8 cellular contexts compared by ENCODE assay signal in the genomic region with DNA sequence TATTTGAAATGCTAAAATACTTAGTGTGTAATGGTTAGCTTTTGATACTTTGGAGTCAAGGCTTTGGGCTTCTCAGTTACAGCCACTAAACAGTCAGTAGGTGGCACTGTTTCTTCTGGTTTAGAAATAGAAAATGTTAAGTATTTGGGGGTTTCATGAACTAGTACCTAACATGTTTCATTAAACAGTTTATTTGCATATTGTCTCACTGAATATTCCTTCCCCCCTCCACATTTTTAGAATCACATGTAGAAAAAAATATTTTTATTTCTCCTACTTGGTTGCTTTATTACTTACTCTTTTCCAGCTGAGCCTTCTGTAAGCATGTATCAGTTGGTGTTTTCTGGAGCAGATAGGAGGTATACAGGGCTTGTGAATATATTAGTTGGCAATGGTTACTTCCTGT. TPM values are rescaled to one million over a fixed set of nuclear protein-coding genes. Genes with fewer than 3 reads are reported as not detected.
DNase-seq lines count a peak whose midpoint lies in the region; ATAC-seq and TF ChIP-seq lines count a peak whose summit lies in the region.

No MANE protein-coding gene starts in this region.

- no peak overlapping the region for H3K14ac ChIP-seq in neuronal stem cell (ENCODE audit: low read length)

- no peak overlapping the region for H3K9ac ChIP-seq in neuronal stem cell (ENCODE audit: low read depth, low read length, poor library complexity)

- TF ChIP-seq CTCF in Peyer's patch (IDR thresholded peaks at IDR 0.05) (peak in 5 of 6 experiments; percentile 50 to 69 (median 67)), esophagus muscularis mucosa (IDR thresholded peaks at IDR 0.05) (peak; percentile 32 to 73 (median 61))

- H2AFZ ChIP-seq in neuronal stem cell (ENCODE audit: low read length): no peak overlapping the region

- H3K4me2 ChIP-seq in neuronal stem cell (ENCODE audit: insufficient read depth, low read length, poor library complexity, severe bottlenecking): no peak overlapping the region

- intact Hi-C loops in esophagus muscularis mucosa (cut with DNase I): no loop called here

- H3K9me3 ChIP-seq in Peyer's patch: no peaks in the 10 kb centered on the region
- no peaks in the 10 kb centered on the region for H3K9me3 ChIP-seq in esophagus muscularis mucosa
- H3K9me3 ChIP-seq in neuronal stem cell (replicated peaks in 1 of 2; ENCODE audit: control insufficient read depth in 2 of 2, insufficient read depth in 1 of 2, low read depth in 1 of 2, low read length in 2 of 2): no peaks in the 10 kb centered on the region

- no peak overlapping the region for H3K4ac ChIP-seq in neuronal stem cell (ENCODE audit: low read length)

- no peaks in the 10 kb centered on the region for H3K4me1 ChIP-seq in Peyer's patch
- peaks cover 0 to under 1% (median 0%) of the 10 kb centered on the region in 4 donors for H3K4me1 ChIP-seq in esophagus muscularis mucosa
- no peaks in the 10 kb centered on the region for H3K4me1 ChIP-seq in neuronal stem cell (ENCODE audit: control insufficient read depth in 2 of 2, insufficient read depth in 1 of 2, low read depth in 1 of 2, low read length in 2 of 2)

- H3K27ac ChIP-seq in Peyer's patch: no peak overlapping the region
- H3K27ac ChIP-seq in esophagus muscularis mucosa (replicated peaks in 1 of 4): no peak overlapping the region
- H3K27ac ChIP-seq in neuronal stem cell (replicated peaks; ENCODE audit: low read length): no peak overlapping the region

- H3K27me3 ChIP-seq in Peyer's patch: no peaks in the 10 kb centered on the region
- no peaks in the 10 kb centered on the region for H3K27me3 ChIP-seq in esophagus muscularis mucosa
- H3K27me3 ChIP-seq in neuronal stem cell (ENCODE audit: control insufficient read depth in 3 of 3, insufficient read depth in 3 of 3, low read depth in 1 of 3, low read length in 3 of 3): no peaks in the 10 kb centered on the region

- H3K18ac ChIP-seq in neuronal stem cell (ENCODE audit: low read length): no peak overlapping the region

- no peak overlapping the region for H4K8ac ChIP-seq in neuronal stem cell (ENCODE audit: low read depth, low read length)

- no peak overlapping the region for H2BK12ac ChIP-seq in neuronal stem cell (ENCODE audit: low read length)

- no peak overlapping the region for H2BK120ac ChIP-seq in neuronal stem cell (ENCODE audit: low read depth, low read length)

- DNase-seq in NCI-H82 (lab: John Stamatoyannopoulos, UW) (peak; percentile 52), NCI-H82 treated with DMSO at 0.1 percent for 48 hours (lab: John Stamatoyannopoulos, UW; ENCODE audit: unreplicated experiment) (no peak), Peyer's patch (no peak), esophagus muscularis mucosa (ENCODE audit: extremely low spot score) (no peak), neuronal stem cell (ENCODE audit: low spot score) (peak; percentile 21), islet precursor cell (no peak)

- ATAC-seq in GM21381 (IDR thresholded peaks at IDR 0.05; ENCODE audit: unreplicated experiment) (peak; percentile 81), HG03520 (IDR thresholded peaks at IDR 0.05; ENCODE audit: unreplicated experiment) (peak; percentile 91)

- H3K79me1 ChIP-seq in neuronal stem cell (ENCODE audit: low read depth, low read length): peaks cover 3% of the 10 kb centered on the region

- no peak overlapping the region for H2BK5ac ChIP-seq in neuronal stem cell (ENCODE audit: low read length)

- no peak overlapping the region for H4K91ac ChIP-seq in neuronal stem cell (ENCODE audit: low read depth, low read length, poor library complexity)

- H3K23ac ChIP-seq in neuronal stem cell (ENCODE audit: low read depth, low read length, poor library complexity): no peak overlapping the region

- TF ChIP-seq POLR2A in Peyer's patch (IDR thresholded peaks at IDR 0.05) (no peak), esophagus muscularis mucosa (IDR thresholded peaks at IDR 0.05; ENCODE audit: low read depth) (no peak)

- no peak overlapping the region for H2BK15ac ChIP-seq in neuronal stem cell (ENCODE audit: low read length)

- H3K36me3 ChIP-seq in Peyer's patch: no peaks in the 10 kb centered on the region
- H3K36me3 ChIP-seq in esophagus muscularis mucosa: peaks cover 0 to 8% (median under 1%) of the 10 kb centered on the region in 4 donors
- peaks cover 2 to 15% of the 10 kb centered on the region in 2 donors for H3K36me3 ChIP-seq in neuronal stem cell (replicated peaks in 1 of 2; ENCODE audit: control insufficient read depth in 2 of 2, insufficient read depth in 2 of 2, low read length in 2 of 2)

- no peak for TF ChIP-seq EP300 in esophagus muscularis mucosa (IDR thresholded peaks at IDR 0.05)

- no peak overlapping the region for H2AK5ac ChIP-seq in neuronal stem cell (ENCODE audit: low read depth, low read length)

- no peak overlapping the region for H3K4me3 ChIP-seq in Peyer's patch
- H3K4me3 ChIP-seq in esophagus muscularis mucosa: no peak overlapping the region
- H3K4me3 ChIP-seq in neuronal stem cell (ENCODE audit: low read length in 2 of 2): no peak overlapping the region

RNA-seq across cellular contexts. Expression of gene IPO11, which starts 48.0 kb away (rescaled TPM):
- total RNA-seq in Peyer's patch (10 to 100 TPM in 3 of 4 donors, 1 to 10 TPM in 1; 5.6 to 27.2 (median 13.1) TPM), esophagus muscularis mucosa (10 to 100 TPM; 14.8 to 19.6 (median 18.3) TPM)
- polyA plus RNA-seq in neuronal stem cell (2013, experiment 1 of 2): 23.5 TPM
- polyA plus RNA-seq in neuronal stem cell (2013, experiment 2 of 2): 22.8 TPM

RNA-seq across cellular contexts. Expression of gene DIMT1, which starts 56.9 kb away (rescaled TPM):
- total RNA-seq in Peyer's patch (10 to 100 TPM in 1 of 4 donors, 1 to 10 TPM in 3; 2.1 to 11.6 (median 5.8) TPM), esophagus muscularis mucosa (10 to 100 TPM; 18.3 to 34.8 (median 26.4) TPM)
- 24.4 TPM for polyA plus RNA-seq in neuronal stem cell (2013, experiment 1 of 2)
- polyA plus RNA-seq in neuronal stem cell (2013, experiment 2 of 2): 24.2 TPM

Comparison
In these comparisons a context has a peak if more than half of its experiments do, and no peak if none do; other contexts are left out.
1. DNase-seq: peak in NCI-H82 (single experiment) and neuronal stem cell (single experiment); none in NCI-H82 treated with DMSO at 0.1 percent for 48 hours (single experiment), Peyer's patch (0 of 3), esophagus muscularis mucosa (single experiment) and islet precursor cell (single experiment).